1 cellular context compared by ENCODE assay signal in genomic region chrX:109733658-109734022, GRCh38.
TF ChIP-seq lines count a peak whose summit lies in the region.

No MANE protein-coding gene starts in this region.

TF ChIP-seq in H1, 55 proteins besides CTCF, POLR2A, EP300 and RAD21:
- TF ChIP-seq CREB1 (IDR thresholded peaks at IDR 0.05) (peak; percentile 14; the same call in 1 of the 2 replicates), SP2 (IDR thresholded peaks at IDR 0.05; ENCODE audit: low read length) (no peak), KDM4A (IDR thresholded peaks at IDR 0.05; ENCODE audit: low read depth, low read length, severe bottlenecking) (peak; percentile 43)
